10 cellular contexts compared by ENCODE assay signal in the genomic region with DNA sequence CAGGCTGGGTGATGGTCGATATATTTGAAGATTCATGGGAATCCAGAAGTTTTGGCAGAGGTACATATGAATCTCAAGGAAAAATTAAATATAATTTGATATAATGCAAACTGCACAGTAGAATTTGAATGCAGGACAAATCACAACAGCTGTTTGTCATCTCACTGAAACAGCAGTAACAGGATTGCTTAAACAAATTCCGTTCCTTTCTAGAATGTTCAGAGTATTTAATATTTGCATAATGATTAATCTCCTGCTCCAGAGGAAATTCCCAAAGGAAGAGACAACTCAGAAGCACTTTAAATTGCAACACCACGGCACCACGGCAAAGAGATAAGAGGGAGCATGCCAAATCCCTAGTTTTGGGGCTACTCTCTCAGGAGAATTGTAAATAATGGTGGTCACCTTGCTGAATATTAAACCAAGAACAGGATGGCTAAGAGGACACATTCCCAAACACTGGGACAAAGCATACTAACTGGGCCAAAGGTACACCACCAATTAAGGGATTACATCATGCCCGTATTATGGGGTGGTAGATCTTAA.
DNase-seq lines count a peak whose midpoint lies in the region; ATAC-seq, FAIRE-seq and TF ChIP-seq lines count a peak whose summit lies in the region.
"Had no signal": no experiment of that assay in that cellular context is flagged by ENCODE, and none has a peak within 500 bp of the region (broad histone marks: within the 10 kb centered on the region; RNA-seq: fewer than 3 reads in every experiment).

No MANE protein-coding gene starts in this region.

- no peak for ATAC-seq in GM21528 (IDR thresholded peaks at IDR 0.05; ENCODE audit: low FRiP score, unreplicated experiment)
- no peak for ATAC-seq in naive thymus-derived CD8-positive, alpha-beta T cell
- ATAC-seq: activated T-cell treated with anti-CD3 and anti-CD28 coated beads, Interleukin-2, amount 50 U/mL, for 72 hours had no signal

- H3K27me3 Mint-ChIP-seq in astrocyte (ENCODE audit: low read depth, unreplicated experiment), result no peaks in the 10 kb centered on the region
- peaks cover 5 to 17% (median 7%) of the 10 kb centered on the region in 5 donors for H3K27me3 Mint-ChIP-seq in naive thymus-derived CD8-positive, alpha-beta T cell

- H3K4me2 ChIP-seq in astrocyte (ENCODE audit: low read length) (peak overlapping the region; percentile 53), skeletal muscle satellite cell (ENCODE audit: low read length) (peak overlapping the region; percentile 50)

- no peaks in the 10 kb centered on the region for H3K9me3 ChIP-seq in astrocyte (ENCODE audit: insufficient read depth, low read depth, low read length)
- no peaks in the 10 kb centered on the region for H3K9me3 ChIP-seq in skeletal muscle satellite cell (replicated peaks; ENCODE audit: low read length)
- H3K9me3 ChIP-seq in HAP-1, result no peaks in the 10 kb centered on the region

- H3K9me3 Mint-ChIP-seq in astrocyte (ENCODE audit: unreplicated experiment), result no peaks in the 10 kb centered on the region
- peaks cover 0 to 11% (median 0%) of the 10 kb centered on the region in 9 donors for H3K9me3 Mint-ChIP-seq in naive thymus-derived CD8-positive, alpha-beta T cell

- no peak overlapping the region for H3K9ac ChIP-seq in astrocyte (ENCODE audit: low read length)
- peak overlapping the region; percentile 78 for H3K9ac ChIP-seq in skeletal muscle satellite cell (ENCODE audit: low read depth, low read length)

- no peaks in the 10 kb centered on the region for H3K36me3 ChIP-seq in astrocyte (ENCODE audit: insufficient read depth, low read length)
- no peaks in the 10 kb centered on the region for H3K36me3 ChIP-seq in skeletal muscle satellite cell (ENCODE audit: insufficient read depth, low read length)
- H3K36me3 ChIP-seq in HAP-1 (replicated peaks), result no peaks in the 10 kb centered on the region

- DNase-seq in GM03348 (ENCODE audit: low spot score) (peak; percentile 68), astrocyte (ENCODE audit: low read depth) (peak; percentile 78), hepatic stellate cell (ENCODE audit: low spot score) (peak; percentile 37), HAP-1 (ENCODE audit: low spot score in 2 of 2) (no peak)
- DNase-seq in naive thymus-derived CD8-positive, alpha-beta T cell, result no peak
- no peak for DNase-seq in activated naive CD4-positive, alpha-beta T cell treated with Interleukin-2 at 50 U/mL for 16 hours
- DNase-seq: activated T-cell treated with anti-CD3 and anti-CD28 coated beads, Interleukin-2, amount 50 U/mL, for 72 hours; nucleus accumbens had no signal

- H3K27me3 ChIP-seq in astrocyte (ENCODE audit: insufficient read depth, low read length), result no peaks in the 10 kb centered on the region
- H3K27me3 ChIP-seq in skeletal muscle satellite cell (ENCODE audit: control insufficient read depth, insufficient read depth, low read length), result no peaks in the 10 kb centered on the region
- no peaks in the 10 kb centered on the region for H3K27me3 ChIP-seq in HAP-1 (ENCODE audit: low read depth)

- H3K4me1 Mint-ChIP-seq in astrocyte (ENCODE audit: low read depth, unreplicated experiment), result peaks cover 19% of the 10 kb centered on the region
- H3K4me1 Mint-ChIP-seq in naive thymus-derived CD8-positive, alpha-beta T cell, result peaks cover 0 to 9% (median 0%) of the 10 kb centered on the region in 4 donors

- peak; percentile 56 for FAIRE-seq in astrocyte (lab: Jason Lieb, UNC)

- no peak for TF ChIP-seq CTCF in astrocyte (IDR thresholded peaks at IDR 0.05; ENCODE audit: insufficient read depth, low read depth, low read length)

- in situ Hi-C loops in HAP-1 (cut with MboI; ENCODE audit: low sequenced_read_pairs), result no loop called here

- POLR2A ChIA-PET in naive thymus-derived CD8-positive, alpha-beta T cell (lab: Charles Lee), result no interaction called here

- no peaks in the 10 kb centered on the region for H3K36me3 Mint-ChIP-seq in astrocyte (ENCODE audit: low read depth, unreplicated experiment)
- H3K36me3 Mint-ChIP-seq in naive thymus-derived CD8-positive, alpha-beta T cell, result peaks cover 0 to 10% (median 6%) of the 10 kb centered on the region in 3 donors

- no peaks in the 10 kb centered on the region for H4K20me1 ChIP-seq in astrocyte (ENCODE audit: insufficient read depth, low read length)

- H3K27ac ChIP-seq in astrocyte (ENCODE audit: low read depth, low read length), result peak overlapping the region; percentile 54

- peak overlapping the region; percentile 23 for H3K27ac Mint-ChIP-seq in astrocyte (ENCODE audit: unreplicated experiment)
- H3K27ac Mint-ChIP-seq in naive thymus-derived CD8-positive, alpha-beta T cell, result no peak overlapping the region
- H3K27ac Mint-ChIP-seq: activated T-cell treated with anti-CD3 and anti-CD28 coated beads, Interleukin-2, amount 50 U/mL, for 72 hours had no signal

- H3K79me2 ChIP-seq in astrocyte (ENCODE audit: insufficient read depth, low read length), result no peaks in the 10 kb centered on the region

- no peak overlapping the region for H3K4me3 ChIP-seq in astrocyte (ENCODE audit: insufficient read depth, low read depth, low read length)
- no peak overlapping the region for H3K4me3 ChIP-seq in skeletal muscle satellite cell (ENCODE audit: low read length)
- no peak overlapping the region for H3K4me3 ChIP-seq in HAP-1

- H2AFZ ChIP-seq in astrocyte (ENCODE audit: low read depth, low read length), result peak overlapping the region; percentile 3

- H3K4me1 ChIP-seq in astrocyte (ENCODE audit: insufficient read depth, low read length) (peaks cover 41% of the 10 kb centered on the region), skeletal muscle satellite cell (ENCODE audit: control insufficient read depth, insufficient read depth, low read length) (peaks cover 45% of the 10 kb centered on the region), HAP-1 (peaks cover 11% of the 10 kb centered on the region)

- no peak overlapping the region for H3K4me3 Mint-ChIP-seq in astrocyte (ENCODE audit: unreplicated experiment)
- no peak overlapping the region for H3K4me3 Mint-ChIP-seq in naive thymus-derived CD8-positive, alpha-beta T cell
- H3K4me3 Mint-ChIP-seq: activated T-cell treated with anti-CD3 and anti-CD28 coated beads, Interleukin-2, amount 50 U/mL, for 72 hours had no signal

Comparison
In these comparisons a context has a peak if more than half of its experiments do, and no peak if none do; other contexts are left out.
1. DNase-seq: peak in GM03348 (single experiment), astrocyte (single experiment) and hepatic stellate cell (single experiment); none in naive thymus-derived CD8-positive, alpha-beta T cell (0 of 10), HAP-1 (0 of 2) and activated naive CD4-positive, alpha-beta T cell treated with Interleukin-2 at 50 U/mL for 16 hours (single experiment).